Comparison of ENCODE assay signal across 1 cellular context in the genomic region with DNA sequence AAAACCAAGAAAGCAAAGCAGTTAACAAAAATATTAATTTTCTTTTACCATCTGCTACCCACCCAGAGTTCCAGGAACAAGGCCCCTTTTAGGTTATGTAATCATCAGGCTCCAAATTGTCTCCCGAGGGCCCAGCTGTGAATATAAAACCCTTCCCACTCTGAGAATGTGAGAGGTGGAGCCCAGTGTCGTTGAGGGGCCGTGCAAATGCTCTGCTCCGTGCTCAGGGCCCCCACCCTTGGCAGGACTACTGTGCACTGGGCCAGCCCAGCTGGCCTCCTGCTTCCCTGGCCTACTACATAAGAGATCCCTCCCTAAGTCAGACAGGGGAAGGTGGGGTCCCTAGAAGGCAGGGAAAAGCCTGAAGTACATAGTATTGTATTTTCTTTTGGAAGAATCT.
TF ChIP-seq lines count a peak whose summit lies in the region.

No MANE protein-coding gene starts in this region.

TF ChIP-seq in WTC11, 78 proteins besides CTCF, POLR2A, EP300 and RAD21 (continued from another document):
- TF ChIP-seq, protein P1, sequence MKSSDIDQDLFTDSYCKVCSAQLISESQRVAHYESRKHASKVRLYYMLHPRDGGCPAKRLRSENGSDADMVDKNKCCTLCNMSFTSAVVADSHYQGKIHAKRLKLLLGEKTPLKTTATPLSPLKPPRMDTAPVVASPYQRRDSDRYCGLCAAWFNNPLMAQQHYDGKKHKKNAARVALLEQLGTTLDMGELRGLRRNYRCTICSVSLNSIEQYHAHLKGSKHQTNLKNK (CRISPR knock-in tag; IDR thresholded peaks at IDR 0.05): no peak
- TF ChIP-seq, protein P2, sequence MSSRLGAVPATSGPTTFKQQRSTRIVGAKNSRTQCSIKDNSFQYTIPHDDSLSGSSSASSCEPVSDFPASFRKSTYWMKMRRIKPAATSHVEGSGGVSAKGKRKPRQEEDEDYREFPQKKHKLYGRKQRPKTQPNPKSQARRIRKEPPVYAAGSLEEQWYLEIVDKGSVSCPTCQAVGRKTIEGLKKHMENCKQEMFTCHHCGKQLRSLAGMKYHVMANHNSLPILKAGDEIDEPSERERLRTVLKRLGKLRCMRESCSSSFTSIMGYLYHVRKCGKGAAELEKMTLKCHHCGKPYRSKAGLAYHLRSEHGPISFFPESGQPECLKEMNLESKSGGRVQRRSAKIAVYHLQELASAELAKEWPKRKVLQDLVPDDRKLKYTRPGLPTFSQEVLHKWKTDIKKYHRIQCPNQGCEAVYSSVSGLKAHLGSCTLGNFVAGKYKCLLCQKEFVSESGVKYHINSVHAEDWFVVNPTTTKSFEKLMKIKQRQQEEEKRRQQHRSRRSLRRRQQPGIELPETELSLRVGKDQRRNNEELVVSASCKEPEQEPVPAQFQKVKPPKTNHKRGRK (CRISPR knock-in tag; IDR thresholded peaks at IDR 0.05; ENCODE audit: borderline replicate concordance): no peak
- TF ChIP-seq ESRRA (CRISPR knock-in tag; IDR thresholded peaks at IDR 0.05; ENCODE audit: borderline replicate concordance) (no peak), KAT7 (CRISPR knock-in tag; IDR thresholded peaks at IDR 0.05; ENCODE audit: borderline replicate concordance) (no peak), TEAD4 (CRISPR knock-in tag; IDR thresholded peaks at IDR 0.05) (no peak)
